In genomic region chr14:102418853-102419240, GRCh38 we compare ENCODE assay signal across 15 cellular contexts. TPM values are rescaled to one million over a fixed set of nuclear protein-coding genes. Genes with fewer than 3 reads are reported as not detected.
DNase-seq lines count a peak whose midpoint lies in the region; ATAC-seq and TF ChIP-seq lines count a peak whose summit lies in the region.
"Had no signal": no experiment of that assay in that cellular context is flagged by ENCODE, and none has a peak within 500 bp of the region (broad histone marks: within the 10 kb centered on the region; RNA-seq: fewer than 3 reads in every experiment).

No MANE protein-coding gene starts in this region.

- H3K36me3 Mint-ChIP-seq in MCF 10A (ENCODE audit: insufficient read depth, unreplicated experiment): peaks cover 16% of the 10 kb centered on the region

- DNase-seq in MCF 10A (ENCODE audit: unreplicated experiment): no peak
- DNase-seq in breast epithelium (ENCODE audit: low spot score in 2 of 2): no peak
- peak; percentile 46 for DNase-seq in cerebellum (ENCODE audit: low spot score)
- DNase-seq in middle frontal gyrus (ENCODE audit: extremely low spot score, low spot score): peak; percentile 48
- no peak for DNase-seq in NCI-H446 (lab: John Stamatoyannopoulos, UW)
- DNase-seq: EL, H7, Kasumi-1, NCI-H1417, NCI-H2029, NCI-H524, RPMI8226 had no signal

- no peak for TF ChIP-seq POLR2A in breast epithelium (IDR thresholded peaks at IDR 0.05)

- peak overlapping the region; percentile 36 for H3K27ac Mint-ChIP-seq in MCF 10A (ENCODE audit: low read depth, unreplicated experiment)

- H3K27me3 ChIP-seq in breast epithelium: no peaks in the 10 kb centered on the region

- no peaks in the 10 kb centered on the region for H3K36me3 ChIP-seq in breast epithelium

- no TSS peak for BruUV-seq in MCF 10A (replicated peaks; lab: Mats Ljungman, UMichigan)

- TF ChIP-seq CTCF in MCF 10A (IDR thresholded peaks at IDR 0.05; ENCODE audit: unreplicated experiment) (no peak), breast epithelium (IDR thresholded peaks at IDR 0.05) (no peak)

- H3K4me3 ChIP-seq in breast epithelium: no peak overlapping the region

- ATAC-seq in HG03565 (IDR thresholded peaks at IDR 0.05; ENCODE audit: unreplicated experiment): no peak
- no peak for ATAC-seq in HG03139 (IDR thresholded peaks at IDR 0.05; ENCODE audit: unreplicated experiment)

- no peaks in the 10 kb centered on the region for H3K4me1 ChIP-seq in breast epithelium

- H3K27me3 Mint-ChIP-seq in MCF 10A (ENCODE audit: insufficient read depth, unreplicated experiment): no peaks in the 10 kb centered on the region

- H3K4me1 Mint-ChIP-seq in MCF 10A (ENCODE audit: insufficient read depth, unreplicated experiment): no peaks in the 10 kb centered on the region

- POLR2A ChIA-PET in MCF 10A (lab: Yijun Ruan, JAX): no interaction called here

- H3K4me3 Mint-ChIP-seq in MCF 10A (ENCODE audit: unreplicated experiment): no peak overlapping the region

- H3K9me3 ChIP-seq in breast epithelium: no peaks in the 10 kb centered on the region

- H3K9me3 Mint-ChIP-seq in MCF 10A (ENCODE audit: unreplicated experiment): no peaks in the 10 kb centered on the region

- H3K27ac ChIP-seq in breast epithelium (no peak overlapping the region), temporal lobe (ENCODE audit: low read depth, low read length) (peak overlapping the region; percentile 99)

- intact Hi-C loops in MCF 10A (cut with micrococcal nuclease) (no loop called here), breast epithelium (cut with DNase I; ENCODE audit: low total_unique reads) (no loop called here)

- CTCF ChIA-PET in MCF 10A (lab: Yijun Ruan, JAX): interaction anchor here (1.8 kb wide), 1 partner anchor 18 kb away, joined by 9 read pairs; no protein-coding TSS in a partner anchor

RNA-seq across cellular contexts. Expression of gene TECPR2, which starts 56.1 kb away (rescaled TPM):
- 18.2 and 18.4 TPM in 2 replicates for total RNA-seq in MCF 10A (2022)
- 10 to 100 TPM; 19.8 to 25.2 (median 19.9) TPM for total RNA-seq in breast epithelium
- 12.8 TPM for total RNA-seq in cerebellum
- total RNA-seq in temporal lobe: 18.4 TPM

RNA-seq across cellular contexts. Expression of gene CINP, which starts 56.2 kb away (rescaled TPM):
- total RNA-seq in MCF 10A (2022): 36.6 and 51.1 TPM in 2 replicates
- total RNA-seq in breast epithelium: 10 to 100 TPM; 28.8 to 34.7 (median 33.4) TPM
- total RNA-seq in cerebellum: 21.3 TPM
- 27.8 TPM for total RNA-seq in temporal lobe

Comparison
In these comparisons a context has a peak if more than half of its experiments do, and no peak if none do; other contexts are left out.
1. DNase-seq: peak in cerebellum (single experiment) and middle frontal gyrus (single experiment); none in MCF 10A (single experiment), breast epithelium (0 of 2) and NCI-H446 (0 of 2).